ENCODE assay signal across 16 cellular contexts in the genomic region with DNA sequence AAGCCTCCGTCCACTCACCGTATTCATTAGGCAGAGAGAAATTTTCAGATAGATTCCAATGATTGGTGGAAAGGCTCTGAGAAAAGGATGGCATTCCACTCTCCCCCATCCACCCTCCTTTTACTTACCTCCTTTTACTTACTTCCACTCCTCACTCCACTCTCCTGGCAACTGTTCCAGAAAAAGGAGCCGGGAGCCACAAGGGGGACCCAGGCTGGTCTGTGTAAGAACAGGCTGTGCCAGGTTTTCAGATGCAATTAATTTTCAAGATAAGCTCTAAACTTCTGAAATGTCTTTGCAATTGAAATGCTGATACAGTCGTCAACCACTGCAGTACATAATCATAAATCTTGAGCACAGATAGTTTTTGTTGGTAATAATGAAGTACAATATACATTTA.
A peak's percentile ranks its signal among the peaks of the same experiment; 100 is the strongest.
DNase-seq lines count a peak whose midpoint lies in the region; ATAC-seq and TF ChIP-seq lines count a peak whose summit lies in the region.
"Had no signal": no experiment of that assay in that cellular context is flagged by ENCODE, and none has a peak within 500 bp of the region (broad histone marks: within the 10 kb centered on the region; RNA-seq: fewer than 3 reads in every experiment).

No MANE protein-coding gene starts in this region.

- H3K9ac ChIP-seq in mesenchymal stem cell (ENCODE audit: low read length), result no peak overlapping the region

- CTCF ChIA-PET in WTC11 (lab: Charles Lee), result interaction anchor here (1.1 to 1.6 kb wide), 3 partner anchors 79 to 294 kb away, joined by 3 to 6 read pairs (median 4); no protein-coding TSS in a partner anchor

- no peak overlapping the region for H3K18ac ChIP-seq in mesenchymal stem cell (ENCODE audit: low read depth in 1 of 2, low read length in 2 of 2)

- no peak overlapping the region for H2AK5ac ChIP-seq in mesenchymal stem cell (ENCODE audit: low read length, severe bottlenecking)

- no peak overlapping the region for H2AFZ ChIP-seq in mesenchymal stem cell (ENCODE audit: low read depth, low read length)

- H3K36me3 ChIP-seq in mesenchymal stem cell (ENCODE audit: control insufficient read depth in 1 of 2, insufficient read depth in 2 of 2, low read depth in 1 of 2, low read length in 2 of 2), result no peaks in the 10 kb centered on the region
- H3K36me3 ChIP-seq: sigmoid colon had no signal

- H2BK12ac ChIP-seq in mesenchymal stem cell (ENCODE audit: low read length in 2 of 2), result no peak overlapping the region

- peaks cover 2% of the 10 kb centered on the region for H3K4me1 ChIP-seq in mesenchymal stem cell (ENCODE audit: control insufficient read depth, insufficient read depth, low read depth, low read length)

- POLR2A ChIA-PET in WTC11 (lab: Charles Lee), result no interaction called here

- peaks cover 7% of the 10 kb centered on the region; the same call in 1 of the 2 replicates for H3K9me3 Mint-ChIP-seq in WTC11
- no peaks in the 10 kb centered on the region for H3K9me3 Mint-ChIP-seq in activated naive CD8-positive, alpha-beta T cell treated with anti-CD3 and anti-CD28 coated beads, Interleukin-2, amount 50 U/mL, for 24 hours
- H3K9me3 Mint-ChIP-seq: stimulated activated naive B cell treated with anti-CD40 and anti-IgM and Interleukin-4, amounts not matched to agents 10 μg/mL and 1 μg/mL and 100 μg/mL, for 72 hours had no signal

- H3K27ac ChIP-seq in C4-2B (no peak overlapping the region), mesenchymal stem cell (ENCODE audit: low read length, poor library complexity, severe bottlenecking) (no peak overlapping the region)
- H3K27ac ChIP-seq: sigmoid colon had no signal

- H3K9me3 ChIP-seq in mesenchymal stem cell (ENCODE audit: control insufficient read depth, low read length), result no peaks in the 10 kb centered on the region
- H3K9me3 ChIP-seq: sigmoid colon had no signal

- H3K79me1 ChIP-seq in mesenchymal stem cell (replicated peaks; ENCODE audit: low read length, poor library complexity, severe bottlenecking), result no peaks in the 10 kb centered on the region

- H2BK15ac ChIP-seq in mesenchymal stem cell (ENCODE audit: low read depth, poor library complexity, severe bottlenecking), result no peak overlapping the region

- peaks cover 17% of the 10 kb centered on the region for H3K4me1 Mint-ChIP-seq in WTC11
- H3K4me1 Mint-ChIP-seq in activated naive CD8-positive, alpha-beta T cell treated with anti-CD3 and anti-CD28 coated beads, Interleukin-2, amount 50 U/mL, for 24 hours, result peaks cover under 1% of the 10 kb centered on the region
- H3K4me1 Mint-ChIP-seq: stimulated activated naive B cell treated with anti-CD40 and anti-IgM and Interleukin-4, amounts not matched to agents 10 μg/mL and 1 μg/mL and 100 μg/mL, for 72 hours had no signal

- TF ChIP-seq CTCF in C4-2B (conservative IDR thresholded peaks at IDR 0.05) (peak; percentile 24), WTC11 (IDR thresholded peaks at IDR 0.05) (no peak)

- H3K27me3 ChIP-seq in mesenchymal stem cell (ENCODE audit: control insufficient read depth in 1 of 2, insufficient read depth in 1 of 2, low read length in 2 of 2), result no peaks in the 10 kb centered on the region
- H3K27me3 ChIP-seq: sigmoid colon had no signal

- no peak overlapping the region for H3K27ac Mint-ChIP-seq in WTC11
- no peak overlapping the region for H3K27ac Mint-ChIP-seq in activated naive CD8-positive, alpha-beta T cell treated with anti-CD3 and anti-CD28 coated beads, Interleukin-2, amount 50 U/mL, for 24 hours
- H3K27ac Mint-ChIP-seq: nephron progenitor cell; stimulated activated naive B cell treated with anti-CD40 and anti-IgM and Interleukin-4, amounts not matched to agents 10 μg/mL and 1 μg/mL and 100 μg/mL, for 72 hours had no signal

- H2BK120ac ChIP-seq in mesenchymal stem cell (ENCODE audit: low read depth, low read length), result no peak overlapping the region

- peak; percentile 68 for ATAC-seq in WTC11
- ATAC-seq in activated naive CD8-positive, alpha-beta T cell treated with anti-CD3 and anti-CD28 coated beads, Interleukin-2, amount 50 U/mL, for 24 hours, result no peak
- ATAC-seq: left lobe of liver; stimulated activated naive B cell treated with anti-CD40 and anti-IgM and Interleukin-4, amounts not matched to agents 10 μg/mL and 1 μg/mL and 100 μg/mL, for 72 hours had no signal

- H3K4me3 Mint-ChIP-seq in WTC11, result no peak overlapping the region
- H3K4me3 Mint-ChIP-seq in activated naive CD8-positive, alpha-beta T cell treated with anti-CD3 and anti-CD28 coated beads, Interleukin-2, amount 50 U/mL, for 24 hours, result no peak overlapping the region
- H3K4me3 Mint-ChIP-seq: nephron progenitor cell; stimulated activated naive B cell treated with anti-CD40 and anti-IgM and Interleukin-4, amounts not matched to agents 10 μg/mL and 1 μg/mL and 100 μg/mL, for 72 hours had no signal

- H3K27me3 Mint-ChIP-seq in WTC11 (ENCODE audit: low read depth), result no peaks in the 10 kb centered on the region
- H3K27me3 Mint-ChIP-seq in activated naive CD8-positive, alpha-beta T cell treated with anti-CD3 and anti-CD28 coated beads, Interleukin-2, amount 50 U/mL, for 24 hours, result peaks cover 9% of the 10 kb centered on the region

- no peak overlapping the region for H4K91ac ChIP-seq in mesenchymal stem cell (ENCODE audit: low read length)

- H4K8ac ChIP-seq in mesenchymal stem cell (ENCODE audit: low read length), result no peak overlapping the region

- no peak overlapping the region for H3K4me3 ChIP-seq in mesenchymal stem cell (ENCODE audit: insufficient read depth in 1 of 2, low read depth in 1 of 2, low read length in 2 of 2)
- H3K4me3 ChIP-seq: sigmoid colon had no signal

- H3K23ac ChIP-seq in mesenchymal stem cell (ENCODE audit: low read length in 2 of 2), result no peak overlapping the region

- H3K14ac ChIP-seq in mesenchymal stem cell (ENCODE audit: low read length in 2 of 2), result no peak overlapping the region

- 66% methylated on average over 3 of the region's 4 CpGs for WGBS in mesenchymal stem cell

- H3K4me2 ChIP-seq in mesenchymal stem cell (ENCODE audit: low read length, poor library complexity, severe bottlenecking), result no peak overlapping the region

- H2BK5ac ChIP-seq in mesenchymal stem cell (ENCODE audit: low read depth, low read length, poor library complexity, severe bottlenecking), result no peak overlapping the region

- H3K4ac ChIP-seq in mesenchymal stem cell (ENCODE audit: low read depth in 1 of 2, low read length in 2 of 2), result no peak overlapping the region

- no peaks in the 10 kb centered on the region for H3K36me3 Mint-ChIP-seq in WTC11
- H3K36me3 Mint-ChIP-seq in activated naive CD8-positive, alpha-beta T cell treated with anti-CD3 and anti-CD28 coated beads, Interleukin-2, amount 50 U/mL, for 24 hours (ENCODE audit: low read depth), result no peaks in the 10 kb centered on the region
- H3K36me3 Mint-ChIP-seq: stimulated activated naive B cell treated with anti-CD40 and anti-IgM and Interleukin-4, amounts not matched to agents 10 μg/mL and 1 μg/mL and 100 μg/mL, for 72 hours had no signal

- DNase-seq in HCEC 1CT, result peak; percentile 2
- DNase-seq in WTC11 (ENCODE audit: low spot score), result peak; percentile 16
- DNase-seq in mesenchymal stem cell, result peak; percentile 2
- DNase-seq in activated naive CD8-positive, alpha-beta T cell treated with anti-CD3 and anti-CD28 coated beads, Interleukin-2, amount 50 U/mL, for 24 hours, result no peak
- no peak for DNase-seq in activated CD4-positive, alpha-beta T cell treated with anti-CD3 and anti-CD28 coated beads, Interleukin-2, amount 50 U/mL, for 48 hours
- DNase-seq in epidermal melanocyte (ENCODE audit: insufficient read length, low spot score), result no peak
- DNase-seq in AML-193 (lab: John Stamatoyannopoulos, UW), result no peak
- DNase-seq: activated naive CD4-positive, alpha-beta T cell treated with Interleukin-2 at 50 U/mL for 16 hours; caudate nucleus; NCI-H2029; nephron progenitor cell; NK-92 treated with Interleukin-12 subunit alpha and Interleukin-12 subunit beta, amount 100 ng/mL, for 24 hours; sigmoid colon; stimulated activated naive B cell treated with anti-CD40 and anti-IgM and Interleukin-4, amounts not matched to agents 10 μg/mL and 1 μg/mL and 100 μg/mL, for 72 hours had no signal

TF ChIP-seq in WTC11, 78 proteins besides CTCF, POLR2A, EP300 and RAD21:
- no peak for TF ChIP-seq RELA (CRISPR knock-in tag; IDR thresholded peaks at IDR 0.05; ENCODE audit: borderline replicate concordance)
- TF ChIP-seq, protein P1, sequence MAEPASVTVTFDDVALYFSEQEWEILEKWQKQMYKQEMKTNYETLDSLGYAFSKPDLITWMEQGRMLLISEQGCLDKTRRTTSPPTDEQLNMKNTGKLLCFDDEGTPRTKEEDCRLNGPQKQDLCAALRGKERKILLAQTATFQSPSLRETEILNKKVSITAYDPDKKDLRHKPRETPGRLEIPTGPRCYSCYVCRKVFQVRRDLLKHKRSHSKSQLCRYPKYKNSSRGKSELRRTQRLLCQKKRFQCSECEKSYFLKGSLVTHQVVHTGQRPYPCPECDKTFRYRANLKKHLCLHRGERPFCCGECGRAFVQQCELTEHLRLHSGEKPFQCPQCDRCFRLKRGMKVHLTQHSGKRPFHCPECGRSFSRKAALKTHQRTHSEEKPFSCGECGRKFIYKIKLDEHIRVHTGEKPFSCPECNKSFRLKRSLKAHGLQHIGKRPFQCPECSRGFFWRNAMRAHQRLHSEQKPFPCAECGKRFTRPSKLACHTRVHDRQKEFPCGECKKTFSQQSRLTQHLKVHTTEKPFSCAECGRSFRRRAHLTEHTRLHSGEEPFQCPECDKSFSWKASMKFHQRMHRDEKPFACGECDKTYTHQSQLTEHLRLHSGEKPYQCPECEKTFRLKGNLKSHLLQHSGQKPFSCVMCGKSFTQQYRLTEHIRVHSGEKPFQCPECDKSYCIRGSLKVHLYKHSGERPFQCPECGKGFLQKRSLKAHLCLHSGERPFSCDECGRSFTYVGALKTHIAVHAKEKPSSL (CRISPR knock-in tag; conservative IDR thresholded peaks at IDR 0.05), result no peak
- no peak for TF ChIP-seq NFYB (CRISPR knock-in tag; conservative IDR thresholded peaks at IDR 0.05; ENCODE audit: low read depth)
- TF ChIP-seq, protein P2, sequence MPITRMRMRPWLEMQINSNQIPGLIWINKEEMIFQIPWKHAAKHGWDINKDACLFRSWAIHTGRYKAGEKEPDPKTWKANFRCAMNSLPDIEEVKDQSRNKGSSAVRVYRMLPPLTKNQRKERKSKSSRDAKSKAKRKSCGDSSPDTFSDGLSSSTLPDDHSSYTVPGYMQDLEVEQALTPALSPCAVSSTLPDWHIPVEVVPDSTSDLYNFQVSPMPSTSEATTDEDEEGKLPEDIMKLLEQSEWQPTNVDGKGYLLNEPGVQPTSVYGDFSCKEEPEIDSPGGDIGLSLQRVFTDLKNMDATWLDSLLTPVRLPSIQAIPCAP (CRISPR knock-in tag; IDR thresholded peaks at IDR 0.05), result no peak

Comparison
In these comparisons a context has a peak if more than half of its experiments do, and no peak if none do; other contexts are left out.
1. DNase-seq: peak in HCEC 1CT (single experiment), WTC11 (single experiment) and mesenchymal stem cell (single experiment); none in activated naive CD8-positive, alpha-beta T cell treated with anti-CD3 and anti-CD28 coated beads, Interleukin-2, amount 50 U/mL, for 24 hours (single experiment), activated CD4-positive, alpha-beta T cell treated with anti-CD3 and anti-CD28 coated beads, Interleukin-2, amount 50 U/mL, for 48 hours (0 of 2), epidermal melanocyte (single experiment) and AML-193 (0 of 2).